ENCODE assay signal across 1 cellular context in the genomic region with DNA sequence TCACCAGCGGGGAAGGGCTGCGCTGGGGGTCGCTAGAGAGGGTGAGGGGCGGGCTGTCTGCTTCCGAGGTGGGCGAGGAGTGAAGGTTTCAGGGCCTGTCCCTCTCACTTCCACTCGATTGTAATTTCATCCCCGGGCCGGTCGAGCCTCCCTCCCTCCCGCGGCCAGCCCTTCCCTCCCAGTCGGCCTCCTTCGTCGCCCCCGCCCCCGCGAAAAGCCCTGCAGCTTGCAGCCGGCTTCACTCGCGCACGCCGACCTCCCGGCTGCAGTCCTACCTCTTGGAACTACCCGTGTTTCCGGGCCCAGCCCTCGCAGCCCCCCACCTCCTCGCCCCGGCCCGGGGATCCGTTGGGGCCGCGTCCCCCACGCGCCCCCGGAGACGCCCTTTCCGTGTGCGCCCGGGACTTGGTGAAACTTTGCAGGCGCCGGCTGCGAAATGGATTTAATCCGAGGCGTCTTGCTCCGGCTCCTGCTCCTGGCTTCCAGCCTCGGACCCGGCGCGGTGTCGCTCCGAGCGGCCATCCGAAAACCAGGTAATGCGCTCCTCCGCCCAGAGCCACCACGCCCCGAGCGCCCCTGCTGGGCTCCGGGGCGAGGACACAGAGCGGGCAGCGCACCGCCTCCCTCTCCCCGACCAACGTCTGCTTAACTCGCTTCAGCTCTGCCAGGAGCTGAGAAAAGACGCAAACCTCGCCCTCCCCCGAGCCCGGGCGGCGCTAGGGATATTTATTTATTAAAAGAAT.
TF ChIP-seq lines count a peak whose summit lies in the region.

A gene (plus strand): TSS at position 241 of the 743 bp plus-strand sequence. CDS start 196 bp downstream, at position 437.

TF ChIP-seq in H1, 55 proteins besides CTCF, POLR2A, EP300 and RAD21 (continued from another document):
- TF ChIP-seq SAP30 (IDR thresholded peaks at IDR 0.05; ENCODE audit: insufficient read depth, insufficient replicate concordance, low read length) (no peak), RXRA (IDR thresholded peaks at IDR 0.05; ENCODE audit: insufficient read depth, low read depth, low read length) (no peak), RBBP5 (IDR thresholded peaks at IDR 0.05; ENCODE audit: borderline replicate concordance, low read depth, low read length) (0 out of 2 replicates have a peak, but pooled peaks have one; percentile 57), CBX5 (IDR thresholded peaks at IDR 0.05; ENCODE audit: low read depth, low read length) (no peak), SIN3A (conservative IDR thresholded peaks at IDR 0.05 in 1 of 2, IDR thresholded peaks at IDR 0.05 in 1 of 2; ENCODE audit: low read depth in 1 of 2, low read length in 2 of 2) (no peak), CBX8 (IDR thresholded peaks at IDR 0.05; ENCODE audit: borderline replicate concordance, low read depth, low read length) (no peak), EZH2 (IDR thresholded peaks at IDR 0.05; ENCODE audit: low read depth, low read length, severe bottlenecking) (peak; percentile 64), KDM4A (IDR thresholded peaks at IDR 0.05; ENCODE audit: low read depth, low read length, severe bottlenecking) (peak; percentile 92), EGR1 (IDR thresholded peaks at IDR 0.05; ENCODE audit: borderline replicate concordance, low read depth, low read length) (0 out of 2 replicates have a peak, but pooled peaks have one; percentile 49), TBP (IDR thresholded peaks at IDR 0.05; ENCODE audit: low read depth, low read length) (peak; percentile 53; the same call in 1 of the 2 replicates), POLR2AphosphoS5 (IDR thresholded peaks at IDR 0.05; ENCODE audit: low read depth, low read length) (no peak), FOSL1 (IDR thresholded peaks at IDR 0.05; ENCODE audit: insufficient read depth, low read depth, low read length) (no peak), TAF1 (IDR thresholded peaks at IDR 0.05; ENCODE audit: low read depth, low read length) (0 out of 2 replicates have a peak, but pooled peaks have one; percentile 27), YY1 (IDR thresholded peaks at IDR 0.05; ENCODE audit: low read depth, low read length) (0 out of 2 replicates have a peak, but pooled peaks have one; percentile 10), BACH1 (IDR thresholded peaks at IDR 0.05; ENCODE audit: low read length) (no peak), TAF7 (optimal IDR thresholded peaks at IDR 0.05; ENCODE audit: borderline replicate concordance, low read depth, low read length) (no peak), PHF8 (conservative IDR thresholded peaks at IDR 0.05; ENCODE audit: low read depth, low read length) (0 out of 2 replicates have a peak, but pooled peaks have one; percentile 22), CHD1 (IDR thresholded peaks at IDR 0.05; ENCODE audit: low read depth, low read length) (no peak), KDM1A (IDR thresholded peaks at IDR 0.05; ENCODE audit: borderline replicate concordance, low read length) (no peak), TCF12 (IDR thresholded peaks at IDR 0.05; ENCODE audit: low read depth, low read length) (no peak), SP1 (IDR thresholded peaks at IDR 0.05; ENCODE audit: low read depth, low read length) (no peak), SUZ12 (IDR thresholded peaks at IDR 0.05; ENCODE audit: low read length) (peak; percentile 71)
- TF ChIP-seq, protein P1, sequence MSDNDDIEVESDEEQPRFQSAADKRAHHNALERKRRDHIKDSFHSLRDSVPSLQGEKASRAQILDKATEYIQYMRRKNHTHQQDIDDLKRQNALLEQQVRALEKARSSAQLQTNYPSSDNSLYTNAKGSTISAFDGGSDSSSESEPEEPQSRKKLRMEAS (IDR thresholded peaks at IDR 0.05) = no peak
- TF ChIP-seq, protein P2, sequence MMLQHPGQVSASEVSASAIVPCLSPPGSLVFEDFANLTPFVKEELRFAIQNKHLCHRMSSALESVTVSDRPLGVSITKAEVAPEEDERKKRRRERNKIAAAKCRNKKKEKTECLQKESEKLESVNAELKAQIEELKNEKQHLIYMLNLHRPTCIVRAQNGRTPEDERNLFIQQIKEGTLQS (IDR thresholded peaks at IDR 0.05; ENCODE audit: insufficient read depth, low read depth, low read length) = no peak
